7 cellular contexts compared by ENCODE assay signal in the genomic region with DNA sequence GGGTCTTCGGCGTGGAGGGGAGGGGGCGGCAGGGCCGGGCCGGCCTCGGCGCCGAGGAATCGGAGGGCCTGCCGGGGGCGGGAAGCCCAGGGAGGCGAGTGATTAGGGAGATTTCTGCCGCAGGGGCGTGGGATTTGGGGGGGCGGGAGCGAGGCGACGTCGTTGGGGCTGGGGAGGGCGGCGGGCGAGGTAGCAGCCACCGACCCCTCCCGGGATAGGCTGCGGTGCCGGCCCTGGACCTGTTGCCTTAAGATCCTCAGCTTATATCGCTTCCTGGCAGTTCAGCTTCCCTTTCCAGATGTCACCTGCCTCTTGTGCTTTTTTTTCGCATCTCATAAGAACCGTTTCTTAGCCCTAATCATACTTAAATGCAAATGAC. TPM values are rescaled to one million over a fixed set of nuclear protein-coding genes. Genes with fewer than 3 reads are reported as not detected.
A peak's percentile ranks its signal among the peaks of the same experiment; 100 is the strongest.
DNase-seq lines count a peak whose midpoint lies in the region; ATAC-seq and TF ChIP-seq lines count a peak whose summit lies in the region.

No MANE protein-coding gene starts in this region.

- no peak overlapping the region for H2AK5ac ChIP-seq in trophoblast cell (ENCODE audit: low read length)

- H3K27ac ChIP-seq in HL-60 (replicated peaks) = no peak overlapping the region
- peak overlapping the region; percentile 38 for H3K27ac ChIP-seq in foreskin keratinocyte
- no peak overlapping the region for H3K27ac ChIP-seq in trophoblast cell (ENCODE audit: low read depth, low read length)

- H2BK5ac ChIP-seq in trophoblast cell (ENCODE audit: low read depth, low read length, poor library complexity) = no peak overlapping the region

- no peaks in the 10 kb centered on the region for H3K9me3 ChIP-seq in trophoblast cell (ENCODE audit: insufficient read depth, low read depth, low read length)

- H4K8ac ChIP-seq in trophoblast cell (ENCODE audit: low read depth, low read length) = peak overlapping the region; percentile 99

- H3K79me1 ChIP-seq in trophoblast cell (ENCODE audit: low read length) = peaks cover 3% of the 10 kb centered on the region

- H3K23ac ChIP-seq in trophoblast cell (ENCODE audit: low read length) = no peak overlapping the region

- no peak for TF ChIP-seq CTCF in GM06990 (IDR thresholded peaks at IDR 0.05; ENCODE audit: insufficient read depth, low read length, poor library complexity, severe bottlenecking)
- TF ChIP-seq CTCF in HL-60 (IDR thresholded peaks at IDR 0.05; ENCODE audit: insufficient read depth, low read length) = no peak
- no peak for TF ChIP-seq CTCF in foreskin keratinocyte (conservative IDR thresholded peaks at IDR 0.05)

- peaks cover 3% of the 10 kb centered on the region for H3K79me2 ChIP-seq in trophoblast cell (ENCODE audit: control insufficient read depth, insufficient read depth, low read length, poor library complexity)

- H3K36me3 ChIP-seq in GM06990 (ENCODE audit: control insufficient read depth, insufficient read depth, low read length) (no peaks in the 10 kb centered on the region), trophoblast cell (ENCODE audit: control insufficient read depth in 1 of 2, insufficient read depth in 2 of 2, low read length in 2 of 2) (no peaks in the 10 kb centered on the region)

- H3K14ac ChIP-seq in trophoblast cell (ENCODE audit: low read length) = no peak overlapping the region

- no peak overlapping the region for H3K18ac ChIP-seq in trophoblast cell (ENCODE audit: low read length)

- no peak overlapping the region for H2BK120ac ChIP-seq in trophoblast cell (ENCODE audit: insufficient read depth, low read length, poor library complexity)

- no peak overlapping the region for H2BK12ac ChIP-seq in trophoblast cell (ENCODE audit: low read length)

- ATAC-seq in foreskin keratinocyte (no peak), GM19023 (IDR thresholded peaks at IDR 0.05; ENCODE audit: unreplicated experiment) (no peak)

- H3K4me3 ChIP-seq in GM06990 (replicated peaks; ENCODE audit: low read depth, low read length) (peak overlapping the region; percentile 92), HL-60 (replicated peaks; ENCODE audit: insufficient read depth, low read length) (peak overlapping the region; percentile 99), trophoblast cell (ENCODE audit: low read depth, low read length) (peak overlapping the region; percentile 100)

- H4K91ac ChIP-seq in trophoblast cell (ENCODE audit: low read depth, low read length) = no peak overlapping the region

- no peaks in the 10 kb centered on the region for H3K27me3 ChIP-seq in GM06990 (replicated peaks; ENCODE audit: control insufficient read depth, insufficient read depth, low read length)
- no peaks in the 10 kb centered on the region for H3K27me3 ChIP-seq in HL-60 (ENCODE audit: insufficient read depth, poor library complexity, severe bottlenecking)
- no peaks in the 10 kb centered on the region for H3K27me3 ChIP-seq in foreskin keratinocyte
- H3K27me3 ChIP-seq in trophoblast cell (ENCODE audit: insufficient read depth, low read length) = no peaks in the 10 kb centered on the region

- no peak overlapping the region for H4K12ac ChIP-seq in trophoblast cell (ENCODE audit: low read depth, low read length)

- WGBS in trophoblast cell (ENCODE audit: extremely low coverage, insufficient coverage, insufficient read length) = no CpG with 5 or more reads among the region's 29 CpGs

- H2AFZ ChIP-seq in trophoblast cell (ENCODE audit: insufficient read depth, low read length, poor library complexity) = peak overlapping the region; percentile 98

- H3K9ac ChIP-seq in trophoblast cell (ENCODE audit: low read length) = peak overlapping the region; percentile 7

- peak overlapping the region; percentile 67 for H3K4ac ChIP-seq in trophoblast cell (ENCODE audit: low read depth, low read length)

- H3K4me1 ChIP-seq in foreskin keratinocyte (peaks cover 10% of the 10 kb centered on the region), trophoblast cell (ENCODE audit: control insufficient read depth in 1 of 2, insufficient read depth in 2 of 2, low read length in 2 of 2) (no peaks in the 10 kb centered on the region)

- DNase-seq in GM06990 (ENCODE audit: extremely low read depth, insufficient read length) = no peak
- DNase-seq in HL-60 (ENCODE audit: low read depth in 1 of 2, low spot score in 1 of 2) = peak in 1 of 2 experiments; percentile 7
- peak; percentile 1 for DNase-seq in activated CD4-positive, alpha-beta T cell treated with anti-CD3 and anti-CD28 coated beads, Interleukin-2, amount 50 U/mL, for 1 hour
- DNase-seq in foreskin keratinocyte = no peak
- no peak for DNase-seq in trophoblast cell
- no peak for DNase-seq in D341Med (ENCODE audit: low spot score)

- peak overlapping the region; percentile 95 for H3K4me2 ChIP-seq in trophoblast cell (ENCODE audit: low read length)

RNA-seq across cellular contexts. Expression of a gene that starts 0.6 kb away (rescaled TPM):
- 13.8 and 14.2 TPM in 2 replicates for total RNA-seq in foreskin keratinocyte
- 2.2 and 2.7 TPM in 2 replicates for polyA plus RNA-seq in foreskin keratinocyte
- polyA plus RNA-seq in trophoblast cell (2013) = 10.6 and 10.8 TPM in 2 replicates
